ENCODE assay signal across 19 cellular contexts in genomic region chr1:218274551-218274950, GRCh38.
"Had no signal": no experiment of that assay in that cellular context is flagged by ENCODE, and none has a peak within 500 bp of the region (broad histone marks: within the 10 kb centered on the region; RNA-seq: fewer than 3 reads in every experiment).

No MANE protein-coding gene starts in this region.

- DNase-seq: activated CD4-positive, alpha-beta T cell treated with anti-CD3 and anti-CD28 coated beads for 48 hours; activated CD4-positive, alpha-beta T cell treated with anti-CD3 and anti-CD28 coated beads, Interleukin-2, amount 50 U/mL, for 48 hours; activated CD8-positive, alpha-beta memory T cell treated with anti-CD3 and anti-CD28 coated beads, Interleukin-2, amount 50 U/mL, for 4 hours; activated effector memory CD4-positive, alpha-beta T cell treated with anti-CD3 and anti-CD28 coated beads, Interleukin-2, amount 50 U/mL, for 16 hours; activated naive CD4-positive, alpha-beta T cell treated with anti-CD3 and anti-CD28 coated beads, Interleukin-2, amount 50 U/mL, for 16 hours; activated T-cell treated with anti-CD3 and anti-CD28 coated beads, Interleukin-2, amount 50 U/mL, for 1 hour; amniotic stem cell; brain microvascular endothelial cell; dorsolateral prefrontal cortex; effector memory CD4-positive, alpha-beta T cell; glutamatergic neuron; islet precursor cell; left ventricle myocardium inferior; mesendoderm; posterior cingulate gyrus; right cardiac atrium; spleen; stimulated activated CD4-positive, alpha-beta T cell treated with anti-CD3 and anti-CD28 coated beads, Interleukin-2, amount 100 ng/mL, for 48 hours; stimulated activated naive CD4-positive, alpha-beta T cell treated with Interleukin-2 at 50 U/mL for 16 hours had no signal
